ENCODE assay signal across 10 cellular contexts in the genomic region with DNA sequence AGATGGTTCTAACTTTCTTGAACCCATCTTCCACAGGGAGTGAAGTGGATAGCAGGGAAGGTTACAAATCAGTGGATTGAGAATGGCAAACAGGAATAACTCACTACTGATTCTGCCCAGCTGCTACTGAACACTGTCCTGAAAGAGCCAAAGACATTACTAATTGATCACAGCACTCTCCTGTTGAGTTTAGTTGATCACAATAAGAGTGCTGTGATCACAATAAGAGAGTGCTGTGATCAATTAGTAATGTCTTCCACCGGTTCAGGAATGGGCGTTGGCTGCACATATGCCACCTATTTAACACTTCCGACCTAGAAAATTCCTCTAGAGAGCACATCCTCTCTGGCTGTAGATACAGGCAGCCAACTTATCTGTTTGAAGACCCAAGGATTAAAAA. TPM values are rescaled to one million over a fixed set of nuclear protein-coding genes. Genes with fewer than 3 reads are reported as not detected.
A peak's percentile ranks its signal among the peaks of the same experiment; 100 is the strongest.
DNase-seq lines count a peak whose midpoint lies in the region; ATAC-seq and TF ChIP-seq lines count a peak whose summit lies in the region.
"Had no signal": no experiment of that assay in that cellular context is flagged by ENCODE, and none has a peak within 500 bp of the region (broad histone marks: within the 10 kb centered on the region; RNA-seq: fewer than 3 reads in every experiment).

No MANE protein-coding gene starts in this region.

- no peak overlapping the region for H3K4me3 ChIP-seq in LNCaP clone FGC (ENCODE audit: low read depth, low read length)
- H3K4me3 ChIP-seq: lung had no signal

- DNase-seq in DMS153 (lab: John Stamatoyannopoulos, UW) = peak; percentile 90
- DNase-seq in LNCaP clone FGC (ENCODE audit: low read depth) = peak; percentile 76
- DNase-seq in SW480 (ENCODE audit: low spot score) = peak; percentile 88
- peak; percentile 77 for DNase-seq in kidney tubule cell (ENCODE audit: low spot score)
- DNase-seq in effector CD4-positive, alpha-beta T cell = no peak
- DNase-seq in omental fat pad (ENCODE audit: low spot score) = no peak
- DNase-seq: stimulated activated naive CD8-positive, alpha-beta T cell treated with anti-CD3 and anti-CD28 coated beads, Interleukin-15, Interleukin-2, amounts not matched to agents 100 U/mL and 50 U/mL, for 24 hours had no signal

- TF ChIP-seq CTCF in LNCaP clone FGC (IDR thresholded peaks at IDR 0.05; ENCODE audit: control insufficient read depth, extremely low read depth, insufficient read depth) = no peak
- no peak for TF ChIP-seq CTCF in omental fat pad (IDR thresholded peaks at IDR 0.05)

- ATAC-seq in HG03135 (IDR thresholded peaks at IDR 0.05; ENCODE audit: unreplicated experiment) (no peak), HG03442 (IDR thresholded peaks at IDR 0.05; ENCODE audit: unreplicated experiment) (no peak), omental fat pad (ENCODE audit: low FRiP score) (no peak)
- ATAC-seq: stimulated activated naive CD8-positive, alpha-beta T cell treated with anti-CD3 and anti-CD28 coated beads, Interleukin-15, Interleukin-2, amounts not matched to agents 100 U/mL and 50 U/mL, for 24 hours had no signal

RNA-seq across cellular contexts. Expression of gene CFAP97D1, which starts 11.4 kb away (rescaled TPM):
- total RNA-seq in omental fat pad = under 1 TPM in 2 of 4 donors, not detected in 2; 0.09 to 0.12 TPM

RNA-seq across cellular contexts. Expression of gene DUSP3, which starts 12.8 kb away (rescaled TPM):
- 10 to 100 TPM; 52.8 to 87.2 (median 65.9) TPM for total RNA-seq in omental fat pad

RNA-seq across cellular contexts. Expression of gene SOST, which starts 33.0 kb away (rescaled TPM):
- not detected for total RNA-seq in omental fat pad
- total RNA-seq: lung had no signal

RNA-seq across cellular contexts. Expression of gene MPP3, which starts 41.4 kb away (rescaled TPM):
- 10 to 100 TPM; 13.2 to 27.9 (median 24.0) TPM for total RNA-seq in omental fat pad

RNA-seq across cellular contexts. Expression of gene CD300LG, which starts 55.4 kb away (rescaled TPM):
- 100 to 1,000 TPM in 2 of 4 donors, 10 to 100 TPM in 2; 35.2 to 382 (median 96.5) TPM for total RNA-seq in omental fat pad

Comparison
In these comparisons a context has a peak if more than half of its experiments do, and no peak if none do; other contexts are left out.
1. DNase-seq: peak in DMS153 (single experiment), LNCaP clone FGC (single experiment), SW480 (single experiment) and kidney tubule cell (single experiment); none in effector CD4-positive, alpha-beta T cell (single experiment) and omental fat pad (single experiment).